1 cellular context compared by ENCODE assay signal in the genomic region with DNA sequence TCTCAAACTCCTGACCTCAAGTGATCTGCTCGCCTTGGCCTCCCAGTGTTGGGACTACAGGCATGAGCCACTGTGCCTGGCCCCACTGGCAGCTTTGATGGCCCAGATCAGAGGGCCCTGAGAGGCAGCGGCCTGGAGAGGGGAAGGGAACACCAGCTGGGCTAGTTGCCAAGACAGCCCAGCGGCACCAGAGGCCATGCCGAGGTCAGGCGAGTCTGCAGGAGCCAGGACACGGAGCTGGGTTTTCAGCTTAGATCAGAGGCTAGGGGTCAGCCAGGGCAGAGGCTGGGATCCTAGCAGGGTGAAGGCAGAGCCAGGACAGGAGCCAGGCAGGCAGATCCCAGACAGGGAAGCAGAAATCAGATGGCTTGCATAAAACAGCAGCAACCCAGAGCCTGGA.
TF ChIP-seq lines count a peak whose summit lies in the region.

No MANE protein-coding gene starts in this region.

TF ChIP-seq in K562, 482 proteins besides CTCF, POLR2A, EP300 and RAD21:
- no peak for TF ChIP-seq KDM2B (CRISPR knock-in tag; IDR thresholded peaks at IDR 0.05)
- peak; percentile 42 for TF ChIP-seq NFIC (IDR thresholded peaks at IDR 0.05)
TF ChIP-seq in K562: peak in this region for 1.
